28 cellular contexts compared by ENCODE assay signal in the genomic region with DNA sequence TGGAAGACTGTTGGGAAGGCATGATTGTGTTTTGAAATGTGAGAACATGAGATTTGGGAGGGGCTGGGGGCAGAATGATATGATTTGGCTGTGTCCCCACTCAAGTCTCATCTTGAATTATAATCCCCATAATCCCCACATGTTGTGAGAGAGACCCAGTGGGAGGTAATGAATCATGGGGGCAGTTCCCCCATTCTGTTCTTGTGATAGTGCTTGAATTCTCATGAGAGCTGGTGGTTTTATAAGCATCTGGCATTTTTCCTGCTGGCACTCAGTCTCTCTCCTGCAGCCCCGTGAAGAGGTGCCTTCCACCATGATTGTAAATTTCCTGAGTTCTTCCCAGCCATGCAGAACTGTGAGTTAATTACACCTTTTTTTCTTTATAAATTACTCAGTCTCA.
"Had no signal": no experiment of that assay in that cellular context is flagged by ENCODE, and none has a peak within 500 bp of the region (broad histone marks: within the 10 kb centered on the region; RNA-seq: fewer than 3 reads in every experiment).

No MANE protein-coding gene starts in this region.

- H3K27ac Mint-ChIP-seq: activated CD4-positive, alpha-beta T cell treated with anti-CD3 and anti-CD28 coated beads, Interleukin-2, amount 10 ng/mL, durations not matched to agents 24 days and 14 days; activated CD8-positive, alpha-beta T cell treated with anti-CD3 and anti-CD28 coated beads for 36 hours; activated naive CD4-positive, alpha-beta T cell treated with anti-CD3 and anti-CD28 coated beads for 36 hours; activated naive CD4-positive, alpha-beta T cell treated with anti-CD3 and anti-CD28 coated beads, Interleukin-2, amount 50 U/mL, for 72 hours; brain had no signal

- H3K36me3 ChIP-seq: adrenal gland had no signal

- ATAC-seq: activated CD8-positive, alpha-beta T cell treated with anti-CD3 and anti-CD28 coated beads for 36 hours; activated naive CD4-positive, alpha-beta T cell treated with anti-CD3 and anti-CD28 coated beads, Interleukin-2, amount 50 U/mL, for 72 hours; K562; Right ventricle myocardium inferior; SK-N-SH treated with all-trans-retinoic acid at 6 μM for 48 hours had no signal

- H3K27me3 Mint-ChIP-seq: activated CD4-positive, alpha-beta T cell treated with anti-CD3 and anti-CD28 coated beads, Interleukin-2, amount 10 ng/mL, durations not matched to agents 24 days and 14 days; activated CD8-positive, alpha-beta T cell treated with anti-CD3 and anti-CD28 coated beads for 36 hours; brain had no signal

- H3K27me3 ChIP-seq: adrenal gland had no signal

- H3K4me3 ChIP-seq: adrenal gland, K562, PC-9 had no signal

- H3K4me1 ChIP-seq: adrenal gland had no signal

- H3K9me3 ChIP-seq: adrenal gland had no signal

- H3K4me3 Mint-ChIP-seq: activated CD4-positive, alpha-beta T cell treated with anti-CD3 and anti-CD28 coated beads, Interleukin-2, amount 10 ng/mL, durations not matched to agents 24 days and 14 days; activated CD8-positive, alpha-beta T cell treated with anti-CD3 and anti-CD28 coated beads for 36 hours; activated naive CD4-positive, alpha-beta T cell treated with anti-CD3 and anti-CD28 coated beads for 36 hours; brain had no signal

- DNase-seq: activated CD4-positive, alpha-beta T cell treated with anti-CD3 and anti-CD28 coated beads, Interleukin-2, amount 10 ng/mL, durations not matched to agents 24 days and 14 days; activated CD4-positive, alpha-beta T cell treated with anti-CD3 and anti-CD28 coated beads, Interleukin-2, amount 50 U/mL, for 4 hours; activated CD8-positive, alpha-beta T cell treated with anti-CD3 and anti-CD28 coated beads for 36 hours; activated gamma-delta T cell treated with Interleukin-2 at 50 U/mL for 16 hours; activated naive CD4-positive, alpha-beta T cell treated with anti-CD3 and anti-CD28 coated beads for 36 hours; activated T-cell treated with anti-CD3 and anti-CD28 coated beads, Interleukin-2, amount 50 U/mL, for 1 hour; adrenal gland; anterior cingulate cortex; caudate nucleus; cerebellar nuclear complex; NCI-H1105; NCI-H1417 treated with DMSO at 0.1 percent for 48 hours; NCI-H1694; NCI-H1930; NCI-H2081 treated with DMSO at 0.1 percent for 48 hours; NCI-H226; NCI-H446 treated with DMSO at 0.1 percent for 48 hours; NCI-H526; NCI-H774; PC-9; SIG-M5; T1000 had no signal

- H3K4me1 Mint-ChIP-seq: activated CD4-positive, alpha-beta T cell treated with anti-CD3 and anti-CD28 coated beads, Interleukin-2, amount 10 ng/mL, durations not matched to agents 24 days and 14 days; brain had no signal

- H3K27ac ChIP-seq: adrenal gland, PC-9, RWPE1 had no signal

- H3K9me3 Mint-ChIP-seq: activated CD4-positive, alpha-beta T cell treated with anti-CD3 and anti-CD28 coated beads, Interleukin-2, amount 10 ng/mL, durations not matched to agents 24 days and 14 days had no signal
